ENCODE assay signal across 8 cellular contexts in genomic region chr13:49494645-49495044, GRCh38. TPM values are rescaled to one million over a fixed set of nuclear protein-coding genes. Genes with fewer than 3 reads are reported as not detected.
A peak's percentile ranks its signal among the peaks of the same experiment; 100 is the strongest.
DNase-seq lines count a peak whose midpoint lies in the region; ATAC-seq and TF ChIP-seq lines count a peak whose summit lies in the region.

No MANE protein-coding gene starts in this region.

- H2AFZ ChIP-seq in OCI-LY1 (ENCODE audit: low read length): no peak overlapping the region

- no peaks in the 10 kb centered on the region for H4K20me1 ChIP-seq in OCI-LY1 (ENCODE audit: insufficient read depth, low read length)

- H3K9me3 ChIP-seq in OCI-LY1 (ENCODE audit: low read length) (no peaks in the 10 kb centered on the region), skeletal muscle satellite cell (replicated peaks; ENCODE audit: low read length) (no peaks in the 10 kb centered on the region)

- TF ChIP-seq CTCF in GM12864 (IDR thresholded peaks at IDR 0.05; ENCODE audit: low read depth, low read length, missing control alignments) (no peak), OCI-LY1 (IDR thresholded peaks at IDR 0.05; ENCODE audit: low read length) (0 out of 2 replicates have a peak, but pooled peaks have one; percentile 19)

- peaks cover 10% of the 10 kb centered on the region; the same call in 1 of the 2 replicates for H3K36me3 ChIP-seq in OCI-LY1 (ENCODE audit: insufficient read depth, low read length)
- peaks cover 2% of the 10 kb centered on the region for H3K36me3 ChIP-seq in skeletal muscle satellite cell (ENCODE audit: insufficient read depth, low read length)

- H3K27ac ChIP-seq in OCI-LY1 (ENCODE audit: low read depth, low read length, poor library complexity, severe bottlenecking) (peak overlapping the region; percentile 96), epithelial cell of prostate (peak overlapping the region; percentile 80)

- H3K9me2 ChIP-seq in OCI-LY1 (ENCODE audit: low read depth, low read length): no peaks in the 10 kb centered on the region

- DNase-seq in GM12864 (ENCODE audit: low read depth) (no peak), epithelial cell of prostate (ENCODE audit: low read depth, low spot score) (no peak), NCI-H2171 (lab: John Stamatoyannopoulos, UW) (no peak)
- DNase-seq in activated CD4-positive, alpha-beta T cell treated with anti-CD3 and anti-CD28 coated beads for 1 hour: no peak

- H3K4me3 ChIP-seq in GM12864 (ENCODE audit: low read depth, low read length) (peak overlapping the region; percentile 59), OCI-LY1 (ENCODE audit: low read depth, low read length, poor library complexity, severe bottlenecking) (peak overlapping the region; percentile 83), skeletal muscle satellite cell (ENCODE audit: low read length) (peak overlapping the region; percentile 77)

- H3F3A ChIP-seq in OCI-LY1 (ENCODE audit: insufficient read depth, low read length): peaks cover 3% of the 10 kb centered on the region

- H3K9ac ChIP-seq in OCI-LY1 (ENCODE audit: low read length): peak overlapping the region; percentile 89
- H3K9ac ChIP-seq in skeletal muscle satellite cell (ENCODE audit: low read depth, low read length): peak overlapping the region; percentile 92

- H3K79me2 ChIP-seq in OCI-LY1 (ENCODE audit: insufficient read depth, low read length): no peaks in the 10 kb centered on the region

- H3K27me3 ChIP-seq in OCI-LY1 (ENCODE audit: insufficient read depth, low read length) (no peaks in the 10 kb centered on the region), skeletal muscle satellite cell (ENCODE audit: control insufficient read depth, insufficient read depth, low read length) (no peaks in the 10 kb centered on the region)

- H3K4me2 ChIP-seq in OCI-LY1 (ENCODE audit: low read length) (peak overlapping the region; percentile 81), skeletal muscle satellite cell (ENCODE audit: low read length) (peak overlapping the region; percentile 88)

- no peak for ATAC-seq in GM21619 (IDR thresholded peaks at IDR 0.05; ENCODE audit: unreplicated experiment)
- ATAC-seq in GM18870 (IDR thresholded peaks at IDR 0.05; ENCODE audit: unreplicated experiment): no peak

- H3K4me1 ChIP-seq in OCI-LY1 (ENCODE audit: insufficient read depth, low read length, severe bottlenecking): peaks cover 49% of the 10 kb centered on the region
- H3K4me1 ChIP-seq in skeletal muscle satellite cell (ENCODE audit: control insufficient read depth, insufficient read depth, low read length): peaks cover 19% of the 10 kb centered on the region

RNA-seq across cellular contexts. Expression of gene PHF11, which starts 1.1 kb away (rescaled TPM):
- total RNA-seq in skeletal muscle satellite cell (2012; rRNA removed): 11.9 and 13.5 TPM in 2 replicates

RNA-seq across cellular contexts. Expression of gene SETDB2, which starts 50.6 kb away (rescaled TPM):
- 4.2 and 4.8 TPM in 2 replicates for total RNA-seq in skeletal muscle satellite cell (2012; rRNA removed)

RNA-seq across cellular contexts. Expression of gene CAB39L, which starts 50.8 kb away (rescaled TPM):
- total RNA-seq in skeletal muscle satellite cell (2012; rRNA removed): 9.1 and 9.4 TPM in 2 replicates
